1 cellular context compared by ENCODE assay signal in the genomic region with DNA sequence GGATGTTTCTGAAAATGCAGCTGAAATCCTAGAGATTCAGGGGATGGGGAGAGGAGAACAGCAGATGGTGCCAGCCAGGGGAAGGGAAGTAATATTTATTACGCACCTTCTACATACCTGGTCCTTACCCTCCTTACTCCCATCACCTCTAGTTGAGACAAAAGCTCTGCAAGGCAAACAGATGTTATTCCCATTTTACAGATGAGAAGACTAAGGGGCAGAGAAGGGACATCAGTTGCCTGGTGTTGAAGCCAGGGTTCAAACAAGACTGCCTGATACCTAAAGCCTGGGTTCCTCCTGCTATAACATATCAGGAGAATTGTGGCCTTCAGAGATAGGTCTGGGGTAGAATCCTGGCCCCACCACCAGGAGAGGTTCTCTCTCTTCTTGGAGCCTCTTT.
TF ChIP-seq lines count a peak whose summit lies in the region.

No MANE protein-coding gene starts in this region.

TF ChIP-seq in HepG2, 621 proteins besides CTCF, POLR2A, EP300 and RAD21:
- TF ChIP-seq ZNF143 (CRISPR knock-in tag; IDR thresholded peaks at IDR 0.05) = no peak
- no peak for TF ChIP-seq KLF16 (CRISPR knock-in tag; IDR thresholded peaks at IDR 0.05)
- TF ChIP-seq, protein P1, sequence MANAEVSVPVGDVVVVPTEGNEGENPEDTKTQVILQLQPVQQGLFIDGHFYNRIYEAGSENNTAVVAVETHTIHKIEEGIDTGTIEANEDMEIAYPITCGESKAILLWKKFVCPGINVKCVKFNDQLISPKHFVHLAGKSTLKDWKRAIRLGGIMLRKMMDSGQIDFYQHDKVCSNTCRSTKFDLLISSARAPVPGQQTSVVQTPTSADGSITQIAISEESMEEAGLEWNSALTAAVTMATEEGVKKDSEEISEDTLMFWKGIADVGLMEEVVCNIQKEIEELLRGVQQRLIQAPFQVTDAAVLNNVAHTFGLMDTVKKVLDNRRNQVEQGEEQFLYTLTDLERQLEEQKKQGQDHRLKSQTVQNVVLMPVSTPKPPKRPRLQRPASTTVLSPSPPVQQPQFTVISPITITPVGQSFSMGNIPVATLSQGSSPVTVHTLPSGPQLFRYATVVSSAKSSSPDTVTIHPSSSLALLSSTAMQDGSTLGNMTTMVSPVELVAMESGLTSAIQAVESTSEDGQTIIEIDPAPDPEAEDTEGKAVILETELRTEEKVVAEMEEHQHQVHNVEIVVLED (CRISPR knock-in tag; IDR thresholded peaks at IDR 0.05; ENCODE audit: borderline replicate concordance) = no peak
- TF ChIP-seq ZNF17 (CRISPR knock-in tag; IDR thresholded peaks at IDR 0.05) = no peak
- TF ChIP-seq ZNF317 (CRISPR knock-in tag; IDR thresholded peaks at IDR 0.05) = no peak
- TF ChIP-seq, protein P2, sequence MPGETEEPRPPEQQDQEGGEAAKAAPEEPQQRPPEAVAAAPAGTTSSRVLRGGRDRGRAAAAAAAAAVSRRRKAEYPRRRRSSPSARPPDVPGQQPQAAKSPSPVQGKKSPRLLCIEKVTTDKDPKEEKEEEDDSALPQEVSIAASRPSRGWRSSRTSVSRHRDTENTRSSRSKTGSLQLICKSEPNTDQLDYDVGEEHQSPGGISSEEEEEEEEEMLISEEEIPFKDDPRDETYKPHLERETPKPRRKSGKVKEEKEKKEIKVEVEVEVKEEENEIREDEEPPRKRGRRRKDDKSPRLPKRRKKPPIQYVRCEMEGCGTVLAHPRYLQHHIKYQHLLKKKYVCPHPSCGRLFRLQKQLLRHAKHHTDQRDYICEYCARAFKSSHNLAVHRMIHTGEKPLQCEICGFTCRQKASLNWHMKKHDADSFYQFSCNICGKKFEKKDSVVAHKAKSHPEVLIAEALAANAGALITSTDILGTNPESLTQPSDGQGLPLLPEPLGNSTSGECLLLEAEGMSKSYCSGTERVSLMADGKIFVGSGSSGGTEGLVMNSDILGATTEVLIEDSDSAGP (CRISPR knock-in tag; IDR thresholded peaks at IDR 0.05; ENCODE audit: borderline replicate concordance) = 0 out of 2 replicates have a peak, but pooled peaks have one; percentile 50
- TF ChIP-seq ZNF709 (CRISPR knock-in tag; IDR thresholded peaks at IDR 0.05) = no peak
- no peak for TF ChIP-seq ZMYM2 (CRISPR knock-in tag; IDR thresholded peaks at IDR 0.05)
- no peak for TF ChIP-seq FOXM1 (CRISPR knock-in tag; IDR thresholded peaks at IDR 0.05)
- no peak for TF ChIP-seq HNRNPL (IDR thresholded peaks at IDR 0.05; ENCODE audit: low read depth, low read length)
- no peak for TF ChIP-seq CENPX (CRISPR knock-in tag; IDR thresholded peaks at IDR 0.05)
- TF ChIP-seq, protein P3, sequence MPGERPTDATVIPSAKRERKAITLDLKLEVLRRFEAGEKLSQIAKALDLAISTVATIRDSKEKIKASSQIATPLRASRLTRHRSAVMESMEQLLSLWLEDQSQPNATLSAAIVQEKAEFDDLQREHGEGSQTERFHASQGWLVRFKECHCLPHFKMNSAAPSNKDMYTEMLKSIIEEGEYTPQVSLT (CRISPR knock-in tag; IDR thresholded peaks at IDR 0.05; ENCODE audit: borderline replicate concordance, low read depth) = no peak
- no peak for TF ChIP-seq ZBTB10 (CRISPR knock-in tag; IDR thresholded peaks at IDR 0.05; ENCODE audit: borderline replicate concordance)
- no peak; the same call in 1 of the 2 replicates for TF ChIP-seq RCOR2 (CRISPR knock-in tag; IDR thresholded peaks at IDR 0.05)
- no peak for TF ChIP-seq JDP2 (CRISPR knock-in tag; IDR thresholded peaks at IDR 0.05; ENCODE audit: borderline replicate concordance)
- TF ChIP-seq SMAD3 (CRISPR knock-in tag; IDR thresholded peaks at IDR 0.05) = no peak
- peak; percentile 1; the same call in 1 of the 2 replicates for TF ChIP-seq DPF2 (CRISPR knock-in tag; IDR thresholded peaks at IDR 0.05; ENCODE audit: borderline replicate concordance, low read depth)
- TF ChIP-seq AHR (CRISPR knock-in tag; IDR thresholded peaks at IDR 0.05) = no peak
- no peak for TF ChIP-seq PCBP2 (optimal IDR thresholded peaks at IDR 0.05; ENCODE audit: low read depth, low read length, poor library complexity, severe bottlenecking)
- TF ChIP-seq ZNF629 (CRISPR knock-in tag; conservative IDR thresholded peaks at IDR 0.05) = peak; percentile 92
- TF ChIP-seq MED13 (CRISPR knock-in tag; IDR thresholded peaks at IDR 0.05) = no peak
- TF ChIP-seq ZNF569 (CRISPR knock-in tag; IDR thresholded peaks at IDR 0.05; ENCODE audit: borderline replicate concordance) = no peak
- no peak for TF ChIP-seq EEA1 (CRISPR knock-in tag; IDR thresholded peaks at IDR 0.05; ENCODE audit: borderline replicate concordance)
- TF ChIP-seq ZNF207 (IDR thresholded peaks at IDR 0.05; ENCODE audit: borderline replicate concordance) = no peak
- TF ChIP-seq ZNF543 (CRISPR knock-in tag; IDR thresholded peaks at IDR 0.05) = no peak
- TF ChIP-seq SCMH1 (CRISPR knock-in tag; IDR thresholded peaks at IDR 0.05; ENCODE audit: borderline replicate concordance) = no peak
- no peak for TF ChIP-seq MEIS1 (CRISPR knock-in tag; IDR thresholded peaks at IDR 0.05; ENCODE audit: borderline replicate concordance)
- no peak for TF ChIP-seq ZNF224 (CRISPR knock-in tag; IDR thresholded peaks at IDR 0.05)
- TF ChIP-seq FOXP1 (IDR thresholded peaks at IDR 0.05) = no peak
- no peak for TF ChIP-seq FOXP1 (CRISPR knock-in tag; IDR thresholded peaks at IDR 0.05)
- TF ChIP-seq ZSCAN9 (CRISPR knock-in tag; IDR thresholded peaks at IDR 0.05; ENCODE audit: borderline replicate concordance) = 0 out of 2 replicates have a peak, but pooled peaks have one; percentile 11
- no peak for TF ChIP-seq ISL2 (CRISPR knock-in tag; IDR thresholded peaks at IDR 0.05)
- no peak for TF ChIP-seq SIN3A (IDR thresholded peaks at IDR 0.05; ENCODE audit: borderline replicate concordance, low read depth, low read length)
- no peak for TF ChIP-seq ZNF792 (CRISPR knock-in tag; IDR thresholded peaks at IDR 0.05)
- TF ChIP-seq HOXD1 (CRISPR knock-in tag; IDR thresholded peaks at IDR 0.05) = no peak
- peak; percentile 30; the same call in 1 of the 2 replicates for TF ChIP-seq ZMYM3 (CRISPR knock-in tag; IDR thresholded peaks at IDR 0.05)
- no peak for TF ChIP-seq ZFP36L2 (CRISPR knock-in tag; IDR thresholded peaks at IDR 0.05)
- no peak for TF ChIP-seq DRAP1 (CRISPR knock-in tag; IDR thresholded peaks at IDR 0.05)
- TF ChIP-seq ZNF766 (CRISPR knock-in tag; IDR thresholded peaks at IDR 0.05; ENCODE audit: borderline replicate concordance) = no peak
